Comparison of ENCODE assay signal across 28 cellular contexts in genomic region chr9:72893437-72893836, GRCh38.
"Had no signal": no experiment of that assay in that cellular context is flagged by ENCODE, and none has a peak within 500 bp of the region (broad histone marks: within the 10 kb centered on the region; RNA-seq: fewer than 3 reads in every experiment).

No MANE protein-coding gene starts in this region.

- H3K27me3 ChIP-seq: dorsolateral prefrontal cortex, esophagus squamous epithelium, gastrocnemius medialis, heart right ventricle, left lung had no signal

- H3K9me3 ChIP-seq: esophagus squamous epithelium, gastrocnemius medialis, heart right ventricle, left lung, lower lobe of right lung, mucosa of descending colon had no signal

- H3K36me3 ChIP-seq: esophagus squamous epithelium, gastrocnemius medialis, heart right ventricle, left lung had no signal

- H3K4me1 ChIP-seq: esophagus squamous epithelium, gastrocnemius medialis, heart right ventricle, left lung, lower lobe of right lung had no signal

- ATAC-seq: esophagus mucosa, gastrocnemius medialis, heart right ventricle, left lung, left ventricle myocardium superior, lower lobe of right lung, mucosa of descending colon had no signal

- H3K9me3 Mint-ChIP-seq: immature natural killer cell, naive B cell had no signal

- FAIRE-seq: colon, kidney had no signal

- H3K27ac Mint-ChIP-seq: immature natural killer cell, mesothelial cell of epicardium, naive B cell had no signal

- H3K36me3 Mint-ChIP-seq: immature natural killer cell, mesothelial cell of epicardium, naive B cell had no signal

- H3K4me1 Mint-ChIP-seq: immature natural killer cell, mesothelial cell of epicardium, naive B cell had no signal

- DNase-seq: dermis blood vessel endothelial cell; dorsolateral prefrontal cortex; effector CD4-positive, alpha-beta T cell; effector memory CD4-positive, alpha-beta T cell; erythroblast; esophagus squamous epithelium; foreskin fibroblast; foreskin melanocyte; gastrocnemius medialis; glutamatergic neuron; head of caudate nucleus; heart right ventricle; hypothalamus; immature natural killer cell; islet precursor cell; kidney; kidney glomerular epithelial cell; left lung; left ventricle myocardium superior; lower lobe of right lung; mesenchymal stem cell; mucosa of descending colon; naive B cell had no signal

- H3K4me3 ChIP-seq: coronary artery, dorsolateral prefrontal cortex, esophagus squamous epithelium, gastrocnemius medialis, heart right ventricle, left lung, lower lobe of right lung, mucosa of descending colon had no signal

- H3K4me3 Mint-ChIP-seq: immature natural killer cell, mesothelial cell of epicardium, naive B cell had no signal

- H3K27ac ChIP-seq: coronary artery, dorsolateral prefrontal cortex, epithelial cell of prostate, esophagus squamous epithelium, gastrocnemius medialis, heart right ventricle, left lung, lower lobe of right lung had no signal
